Comparison of ENCODE assay signal across 20 cellular contexts in the genomic region with DNA sequence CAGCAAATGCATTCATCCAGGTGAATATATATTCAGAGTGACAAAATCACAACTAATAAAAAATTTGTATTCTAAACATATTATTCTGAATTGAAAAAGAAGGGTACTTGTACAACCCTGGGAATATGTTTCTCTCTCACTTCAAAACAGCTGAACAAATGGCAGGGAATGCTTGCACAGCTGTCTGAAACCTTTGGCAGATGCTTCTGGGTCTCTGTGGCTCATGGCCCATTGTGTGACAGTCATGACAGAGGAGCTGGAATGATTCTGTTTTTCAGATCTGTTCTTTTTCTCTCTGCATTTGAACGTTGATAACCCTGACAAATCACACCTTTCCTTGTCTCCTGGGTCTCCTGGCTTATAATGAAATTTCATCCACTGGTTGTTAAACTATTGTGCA.
A peak's percentile ranks its signal among the peaks of the same experiment; 100 is the strongest.
DNase-seq lines count a peak whose midpoint lies in the region; ATAC-seq lines count a peak whose summit lies in the region.
"Had no signal": no experiment of that assay in that cellular context is flagged by ENCODE, and none has a peak within 500 bp of the region (broad histone marks: within the 10 kb centered on the region; RNA-seq: fewer than 3 reads in every experiment).

No MANE protein-coding gene starts in this region.

- H3K9me3 Mint-ChIP-seq in activated CD4-positive, alpha-beta memory T cell treated with anti-CD3 and anti-CD28 coated beads for 36 hours = no peaks in the 10 kb centered on the region
- H3K9me3 Mint-ChIP-seq: GM23338, naive B cell had no signal

- DNase-seq in LHCN-M2 (ENCODE audit: low read depth) (peak; percentile 94), NCI-H1694 treated with DMSO at 0.1 percent for 48 hours (lab: John Stamatoyannopoulos, UW) (peak; percentile 92), NCI-H524 treated with DMSO at 0.1 percent for 48 hours (lab: John Stamatoyannopoulos, UW) (peak; percentile 19), myocyte (ENCODE audit: low read depth) (peak; percentile 91), kidney glomerular epithelial cell (lab: John Stamatoyannopoulos, UW) (no peak)
- DNase-seq in activated CD4-positive, alpha-beta memory T cell treated with anti-CD3 and anti-CD28 coated beads for 36 hours = no peak
- DNase-seq: activated CD8-positive, alpha-beta memory T cell treated with anti-CD3 and anti-CD28 coated beads, Interleukin-2, amount 10 ng/mL, durations not matched to agents 7 days and 5 days; activated naive CD8-positive, alpha-beta T cell treated with anti-CD3 and anti-CD28 coated beads, Interleukin-2, amount 50 U/mL, for 24 hours; hippocampal formation; islet precursor cell; mammary epithelial cell; naive B cell; NCI-H1436; stimulated activated CD4-positive, alpha-beta T cell treated with anti-CD3 and anti-CD28 coated beads, Interleukin-1b, Interleukin-23, amount 100 ng/mL, for 48 hours; stomach; upper lobe of right lung had no signal

- H3K4me3 Mint-ChIP-seq in activated CD4-positive, alpha-beta memory T cell treated with anti-CD3 and anti-CD28 coated beads for 36 hours = no peak overlapping the region
- H3K4me3 Mint-ChIP-seq: activated CD8-positive, alpha-beta memory T cell treated with anti-CD3 and anti-CD28 coated beads, Interleukin-2, amount 10 ng/mL, durations not matched to agents 7 days and 5 days; activated naive CD8-positive, alpha-beta T cell treated with anti-CD3 and anti-CD28 coated beads, Interleukin-2, amount 50 U/mL, for 24 hours; activated T-helper 17 cell treated with anti-CD3 and anti-CD28 coated beads, Interleukin-2, amount 50 U/mL, for 72 hours; GM23338; naive B cell had no signal

- POLR2A ChIA-PET in activated CD4-positive, alpha-beta memory T cell treated with anti-CD3 and anti-CD28 coated beads for 36 hours (lab: Charles Lee) = no interaction called here

- H3K27ac Mint-ChIP-seq in activated CD4-positive, alpha-beta memory T cell treated with anti-CD3 and anti-CD28 coated beads for 36 hours = no peak overlapping the region
- H3K27ac Mint-ChIP-seq: activated CD8-positive, alpha-beta memory T cell treated with anti-CD3 and anti-CD28 coated beads, Interleukin-2, amount 10 ng/mL, durations not matched to agents 7 days and 5 days; activated naive CD8-positive, alpha-beta T cell treated with anti-CD3 and anti-CD28 coated beads, Interleukin-2, amount 50 U/mL, for 24 hours; activated T-helper 17 cell treated with anti-CD3 and anti-CD28 coated beads, Interleukin-2, amount 50 U/mL, for 72 hours; GM23338; naive B cell had no signal

- H3K36me3 Mint-ChIP-seq in activated CD4-positive, alpha-beta memory T cell treated with anti-CD3 and anti-CD28 coated beads for 36 hours = no peaks in the 10 kb centered on the region
- H3K36me3 Mint-ChIP-seq: activated CD8-positive, alpha-beta memory T cell treated with anti-CD3 and anti-CD28 coated beads, Interleukin-2, amount 10 ng/mL, durations not matched to agents 7 days and 5 days had no signal

- ATAC-seq in GM21367 (IDR thresholded peaks at IDR 0.05; ENCODE audit: unreplicated experiment) (no peak), HG02840 (IDR thresholded peaks at IDR 0.05; ENCODE audit: low FRiP score, unreplicated experiment) (no peak)
- ATAC-seq: activated CD8-positive, alpha-beta memory T cell treated with anti-CD3 and anti-CD28 coated beads, Interleukin-2, amount 10 ng/mL, durations not matched to agents 7 days and 5 days; activated naive CD8-positive, alpha-beta T cell treated with anti-CD3 and anti-CD28 coated beads, Interleukin-2, amount 50 U/mL, for 24 hours; activated T-helper 17 cell treated with anti-CD3 and anti-CD28 coated beads, Interleukin-2, amount 50 U/mL, for 72 hours; GM23338; upper lobe of right lung had no signal

- intact Hi-C loops in activated CD4-positive, alpha-beta memory T cell treated with anti-CD3 and anti-CD28 coated beads for 36 hours (cut with micrococcal nuclease) = no loop called here

- H3K27me3 Mint-ChIP-seq in activated CD4-positive, alpha-beta memory T cell treated with anti-CD3 and anti-CD28 coated beads for 36 hours = no peaks in the 10 kb centered on the region
- H3K27me3 Mint-ChIP-seq: activated CD8-positive, alpha-beta memory T cell treated with anti-CD3 and anti-CD28 coated beads, Interleukin-2, amount 10 ng/mL, durations not matched to agents 7 days and 5 days; activated naive CD8-positive, alpha-beta T cell treated with anti-CD3 and anti-CD28 coated beads, Interleukin-2, amount 50 U/mL, for 24 hours; activated T-helper 17 cell treated with anti-CD3 and anti-CD28 coated beads, Interleukin-2, amount 50 U/mL, for 72 hours; naive B cell had no signal

- CTCF ChIA-PET in activated CD4-positive, alpha-beta memory T cell treated with anti-CD3 and anti-CD28 coated beads for 36 hours (lab: Charles Lee) = no interaction called here

- H3K4me1 Mint-ChIP-seq in activated CD4-positive, alpha-beta memory T cell treated with anti-CD3 and anti-CD28 coated beads for 36 hours (ENCODE audit: low read depth) = no peaks in the 10 kb centered on the region
- H3K4me1 Mint-ChIP-seq: activated CD8-positive, alpha-beta memory T cell treated with anti-CD3 and anti-CD28 coated beads, Interleukin-2, amount 10 ng/mL, durations not matched to agents 7 days and 5 days; activated naive CD8-positive, alpha-beta T cell treated with anti-CD3 and anti-CD28 coated beads, Interleukin-2, amount 50 U/mL, for 24 hours; activated T-helper 17 cell treated with anti-CD3 and anti-CD28 coated beads, Interleukin-2, amount 50 U/mL, for 72 hours; GM23338 had no signal

Comparison
In these comparisons a context has a peak if more than half of its experiments do, and no peak if none do; other contexts are left out.
1. DNase-seq: peak in LHCN-M2 (single experiment), NCI-H1694 treated with DMSO at 0.1 percent for 48 hours (single experiment), NCI-H524 treated with DMSO at 0.1 percent for 48 hours (single experiment) and myocyte (single experiment); none in activated CD4-positive, alpha-beta memory T cell treated with anti-CD3 and anti-CD28 coated beads for 36 hours (single experiment) and kidney glomerular epithelial cell (single experiment).